28 cellular contexts compared by ENCODE assay signal in genomic region chrX:82058728-82059127, GRCh38.
"Had no signal": no experiment of that assay in that cellular context is flagged by ENCODE, and none has a peak within 500 bp of the region (broad histone marks: within the 10 kb centered on the region; RNA-seq: fewer than 3 reads in every experiment).

No MANE protein-coding gene starts in this region.

- H3K4me1 ChIP-seq: colonic mucosa, esophagus muscularis mucosa, esophagus squamous epithelium, foreskin keratinocyte, gastrocnemius medialis, gastroesophageal sphincter, heart left ventricle, heart right ventricle had no signal

- ATAC-seq: effector memory CD8-positive, alpha-beta T cell; esophagus mucosa; foreskin keratinocyte; gastrocnemius medialis; gastroesophageal sphincter; heart left ventricle; heart right ventricle had no signal

- DNase-seq: colonic mucosa; cortex of kidney; dermis blood vessel endothelial cell; dorsolateral prefrontal cortex; effector CD4-positive, alpha-beta T cell; effector CD8-positive, alpha-beta T cell; effector memory CD4-positive, alpha-beta T cell; effector memory CD8-positive, alpha-beta T cell; endodermal cell; erythroblast; esophagus squamous epithelium; foreskin fibroblast; foreskin keratinocyte; foreskin melanocyte; gastrocnemius medialis; glutamatergic neuron; head of caudate nucleus; heart left ventricle; heart right ventricle had no signal

- H3K9me3 ChIP-seq: colonic mucosa, esophagus muscularis mucosa, esophagus squamous epithelium, gastrocnemius medialis, gastroesophageal sphincter, heart left ventricle, heart right ventricle had no signal

- H3K36me3 ChIP-seq: colonic mucosa, esophagus muscularis mucosa, esophagus squamous epithelium, gastrocnemius medialis, gastroesophageal sphincter, heart left ventricle, heart right ventricle had no signal

- H3K27me3 ChIP-seq: colonic mucosa, esophagus muscularis mucosa, esophagus squamous epithelium, foreskin keratinocyte, gastrocnemius medialis, gastroesophageal sphincter, heart left ventricle, heart right ventricle had no signal

- H3K27ac ChIP-seq: colonic mucosa, coronary artery, dorsolateral prefrontal cortex, epithelial cell of prostate, esophagus muscularis mucosa, esophagus squamous epithelium, foreskin keratinocyte, gastrocnemius medialis, gastroesophageal sphincter, heart left ventricle, heart right ventricle had no signal

- FAIRE-seq: colon, endometrium, endothelial cell of umbilical vein, frontal cortex had no signal

- H3K4me3 ChIP-seq: colonic mucosa, coronary artery, dorsolateral prefrontal cortex, esophagus muscularis mucosa, esophagus squamous epithelium, gastrocnemius medialis, gastroesophageal sphincter, heart left ventricle, heart right ventricle had no signal
